8 cellular contexts compared by ENCODE assay signal in genomic region chr2:113198790-113199612, GRCh38. TPM values are rescaled to one million over a fixed set of nuclear protein-coding genes. Genes with fewer than 3 reads are reported as not detected.
A peak's percentile ranks its signal among the peaks of the same experiment; 100 is the strongest.
DNase-seq lines count a peak whose midpoint lies in the region; FAIRE-seq and TF ChIP-seq lines count a peak whose summit lies in the region.

No MANE protein-coding gene starts in this region.

- H3K36me3 ChIP-seq in breast epithelium (no peaks in the 10 kb centered on the region), iPS-20b (ENCODE audit: insufficient read depth, low read depth, low read length) (no peaks in the 10 kb centered on the region)

- H3K9me3 ChIP-seq in breast epithelium (no peaks in the 10 kb centered on the region), iPS-20b (ENCODE audit: insufficient read depth, low read depth, low read length) (no peaks in the 10 kb centered on the region)

- H3K4me3 ChIP-seq in WI38 (ENCODE audit: low read depth, low read length) = peak overlapping the region; percentile 70
- H3K4me3 ChIP-seq in breast epithelium = peak overlapping the region; percentile 68 to 87 (median 78)
- peak overlapping the region; percentile 76 for H3K4me3 ChIP-seq in iPS-20b (ENCODE audit: low read length)
- peak overlapping the region; percentile 53 to 67 (median 59) for H3K4me3 ChIP-seq in skin epidermis

- DNase-seq in DMS153 treated with DMSO at 0.1 percent for 48 hours (lab: John Stamatoyannopoulos, UW; ENCODE audit: unreplicated experiment) (peak; percentile 81), H4 (ENCODE audit: low spot score) (peak; percentile 57), NCI-H1105 treated with DMSO at 0.1 percent for 48 hours (lab: John Stamatoyannopoulos, UW) (peak; percentile 75), breast epithelium (ENCODE audit: low spot score in 2 of 2) (peak; percentile 64 to 84), GM12891 (ENCODE audit: insufficient read length, low spot score) (no peak)

- no peak for FAIRE-seq in GM12891 (lab: Jason Lieb, UNC)

- H3K9ac ChIP-seq in iPS-20b (ENCODE audit: low read depth, low read length) = no peak overlapping the region; the same call in 1 of the 2 replicates

- H3K27me3 ChIP-seq in breast epithelium (no peaks in the 10 kb centered on the region), iPS-20b (ENCODE audit: insufficient read depth, low read length) (peaks cover 22% of the 10 kb centered on the region)

- no peaks in the 10 kb centered on the region for H3K4me1 ChIP-seq in breast epithelium
- peaks cover under 1% of the 10 kb centered on the region; the same call in 1 of the 2 replicates for H3K4me1 ChIP-seq in iPS-20b (ENCODE audit: insufficient read depth, low read length)

- H3K27ac ChIP-seq in breast epithelium = peak overlapping the region; percentile 88 to 92
- no peak overlapping the region for H3K27ac ChIP-seq in iPS-20b (ENCODE audit: low read length)
- peak overlapping the region; percentile 45 to 92 (median 86) for H3K27ac ChIP-seq in skin epidermis

- TF ChIP-seq POLR2A in breast epithelium (IDR thresholded peaks at IDR 0.05) (no peak), GM12891 (IDR thresholded peaks at IDR 0.05; ENCODE audit: low read depth, low read length) (no peak)

- TF ChIP-seq CTCF in WI38 (IDR thresholded peaks at IDR 0.05; ENCODE audit: low read depth, low read length) (peak; percentile 73), breast epithelium (IDR thresholded peaks at IDR 0.05) (peak; percentile 72 to 93 (median 84))

- intact Hi-C loops in breast epithelium (cut with DNase I; ENCODE audit: low total_unique reads) = no loop called here

TF ChIP-seq in GM12891, 5 proteins besides CTCF, POLR2A, EP300 and RAD21:
- TF ChIP-seq TAF1 (IDR thresholded peaks at IDR 0.05; ENCODE audit: low read depth, low read length) = no peak
- no peak for TF ChIP-seq POLR2AphosphoS5 (IDR thresholded peaks at IDR 0.05; ENCODE audit: low read depth, low read length)
- TF ChIP-seq POU2F2 (IDR thresholded peaks at IDR 0.05; ENCODE audit: low read depth, low read length) = no peak
- TF ChIP-seq PAX5 (IDR thresholded peaks at IDR 0.05; ENCODE audit: insufficient read depth, low read length, severe bottlenecking) = no peak
- TF ChIP-seq SPI1 (IDR thresholded peaks at IDR 0.05; ENCODE audit: low read depth, low read length) = no peak

RNA-seq across cellular contexts. Expression of gene PSD4, which starts 25.2 kb away (rescaled TPM):
- total RNA-seq in H4 (2014; rRNA removed; shearing (Covaris generic)) = 1.4 and 1.5 TPM in 2 replicates
- total RNA-seq in breast epithelium = 10 to 100 TPM in 2 of 3 donors, 1 to 10 TPM in 1; 4.3 to 61.2 (median 40.3) TPM
- polyA plus RNA-seq in GM12891 (2012; ENCODE audit: low read depth, missing spikeins) = 57.5 TPM
